ENCODE assay signal across 1 cellular context in genomic region chr17:49513616-49514373, GRCh38.
TF ChIP-seq lines count a peak whose summit lies in the region.

No MANE protein-coding gene starts in this region.

TF ChIP-seq in HepG2, 621 proteins besides CTCF, POLR2A, EP300 and RAD21 (continued from another document):
- TF ChIP-seq RERE (CRISPR knock-in tag; IDR thresholded peaks at IDR 0.05; ENCODE audit: low read depth) (no peak), NRL (CRISPR knock-in tag; IDR thresholded peaks at IDR 0.05; ENCODE audit: borderline replicate concordance) (0 out of 2 replicates have a peak, but pooled peaks have one; percentile 17), DR1 (CRISPR knock-in tag; IDR thresholded peaks at IDR 0.05) (0 out of 2 replicates have a peak, but pooled peaks have one; percentile 29), ZNF136 (CRISPR knock-in tag; IDR thresholded peaks at IDR 0.05; ENCODE audit: low read depth) (no peak), FOSL1 (CRISPR knock-in tag; IDR thresholded peaks at IDR 0.05; ENCODE audit: borderline replicate concordance) (no peak), ZNF746 (CRISPR knock-in tag; IDR thresholded peaks at IDR 0.05) (no peak), NFE2 (CRISPR knock-in tag; IDR thresholded peaks at IDR 0.05) (no peak)
